Comparison of ENCODE assay signal across 22 cellular contexts in the genomic region with DNA sequence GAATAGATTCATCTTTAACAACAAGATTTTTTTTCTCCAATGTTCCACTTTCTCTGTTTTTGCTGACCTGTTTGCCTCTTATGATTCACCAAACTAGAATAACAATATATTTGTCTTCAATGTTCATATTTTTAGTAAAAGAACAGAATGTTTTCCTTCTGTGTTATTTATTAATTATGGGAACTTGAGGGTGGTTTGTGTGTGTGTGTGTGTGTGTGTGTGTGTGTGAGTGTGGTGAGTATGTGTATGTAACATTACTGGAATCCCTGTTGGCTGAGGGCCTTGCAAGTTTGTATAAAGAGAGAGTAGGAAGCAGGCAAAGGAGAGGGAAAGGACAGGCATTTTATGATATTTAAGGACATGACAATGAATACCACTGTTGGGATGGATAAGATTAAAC. TPM values are rescaled to one million over a fixed set of nuclear protein-coding genes. Genes with fewer than 3 reads are reported as not detected.
A peak's percentile ranks its signal among the peaks of the same experiment; 100 is the strongest.
DNase-seq lines count a peak whose midpoint lies in the region; ATAC-seq and TF ChIP-seq lines count a peak whose summit lies in the region.
"Had no signal": no experiment of that assay in that cellular context is flagged by ENCODE, and none has a peak within 500 bp of the region (broad histone marks: within the 10 kb centered on the region; RNA-seq: fewer than 3 reads in every experiment).

No MANE protein-coding gene starts in this region.

- intact Hi-C loops in sciatic nerve (cut with DNase I): no loop called here
- intact Hi-C loops in left cardiac atrium (cut with DNase I): no loop called here

- H3K4me3 ChIP-seq in fibroblast of villous mesenchyme (ENCODE audit: low read depth, low read length): no peak overlapping the region
- H3K4me3 ChIP-seq: GM23338, lung, pancreas, skin epidermis, vagina had no signal

- H3K27me3 ChIP-seq in foreskin keratinocyte: no peaks in the 10 kb centered on the region
- H3K27me3 ChIP-seq: pancreas, vagina had no signal

- no peak overlapping the region for H3K27ac ChIP-seq in foreskin keratinocyte
- H3K27ac ChIP-seq: C4-2B, pancreas, vagina had no signal

- TF ChIP-seq CTCF in fibroblast of villous mesenchyme (IDR thresholded peaks at IDR 0.05; ENCODE audit: insufficient read depth, low read depth, low read length) (no peak), foreskin keratinocyte (conservative IDR thresholded peaks at IDR 0.05) (no peak)

- ATAC-seq in sciatic nerve (peak; percentile 62), HG02588 (IDR thresholded peaks at IDR 0.05; ENCODE audit: unreplicated experiment) (no peak), GM21528 (IDR thresholded peaks at IDR 0.05; ENCODE audit: low FRiP score, unreplicated experiment) (no peak), foreskin keratinocyte (no peak), left cardiac atrium (no peak)
- ATAC-seq: activated CD8-positive, alpha-beta memory T cell treated with anti-CD3 and anti-CD28 coated beads, Interleukin-2, amount 10 ng/mL, durations not matched to agents 7 days and 5 days; GM23338; naive thymus-derived CD4-positive, alpha-beta T cell had no signal

- DNase-seq in EL (peak; percentile 14), brain pericyte (ENCODE audit: low read depth, low spot score) (peak; percentile 77), fibroblast of villous mesenchyme (ENCODE audit: low read depth) (peak; percentile 73), sciatic nerve (ENCODE audit: low spot score) (no peak), foreskin keratinocyte (no peak), left cardiac atrium (no peak)
- DNase-seq: ACHN; activated CD8-positive, alpha-beta memory T cell treated with anti-CD3 and anti-CD28 coated beads, Interleukin-2, amount 10 ng/mL, durations not matched to agents 7 days and 5 days; GDM1; naive thymus-derived CD4-positive, alpha-beta T cell; NCI-H1436; NCI-H2171; NCI-H526 treated with DMSO at 0.1 percent for 48 hours; pancreas; stimulated activated CD4-positive, alpha-beta T cell treated with anti-CD3 and anti-CD28 coated beads, Interleukin-4, amount 100 ng/mL, for 4 hours had no signal

- H3K4me1 ChIP-seq in foreskin keratinocyte: no peaks in the 10 kb centered on the region
- H3K4me1 ChIP-seq: pancreas, vagina had no signal

RNA-seq across cellular contexts. Expression of a gene that starts 13.8 kb away (rescaled TPM):
- total RNA-seq in fibroblast of villous mesenchyme: 13.9 and 16.8 TPM in 2 replicates
- total RNA-seq in sciatic nerve: 22.2 TPM
- total RNA-seq in foreskin keratinocyte: 7.6 and 7.8 TPM in 2 replicates
- polyA plus RNA-seq in foreskin keratinocyte: 0.74 and 0.80 TPM in 2 replicates
- total RNA-seq in left cardiac atrium: 1 to 10 TPM; 8.0 to 8.9 TPM

RNA-seq across cellular contexts. Expression of a gene that starts 13.9 kb away (rescaled TPM):
- total RNA-seq in fibroblast of villous mesenchyme: 45.3 and 58.3 TPM in 2 replicates
- 57.2 TPM for total RNA-seq in sciatic nerve
- total RNA-seq in foreskin keratinocyte: 36.6 and 39.3 TPM in 2 replicates
- 20.1 and 25.6 TPM in 2 replicates for polyA plus RNA-seq in foreskin keratinocyte
- total RNA-seq in left cardiac atrium: 10 to 100 TPM; 45.4 to 64.2 TPM

Comparison
In these comparisons a context has a peak if more than half of its experiments do, and no peak if none do; other contexts are left out.
1. DNase-seq: peak in EL (single experiment), brain pericyte (single experiment) and fibroblast of villous mesenchyme (single experiment); none in sciatic nerve (single experiment), foreskin keratinocyte (0 of 2) and left cardiac atrium (single experiment).